17 cellular contexts compared by ENCODE assay signal in genomic region chr6:53055873-53056272, GRCh38.
"Had no signal": no experiment of that assay in that cellular context is flagged by ENCODE, and none has a peak within 500 bp of the region (broad histone marks: within the 10 kb centered on the region; RNA-seq: fewer than 3 reads in every experiment).

No MANE protein-coding gene starts in this region.

- H3K4me3 Mint-ChIP-seq: activated CD4-positive, alpha-beta memory T cell treated with anti-CD3 and anti-CD28 coated beads, Interleukin-2, amount 10 ng/mL, durations not matched to agents 7 days and 5 days; activated T-cell treated with anti-CD3 and anti-CD28 coated beads, Interleukin-2, amount 50 U/mL, for 4 hours; immature natural killer cell; stimulated activated effector memory CD8-positive, alpha-beta T cell treated with anti-CD3 and anti-CD28 coated beads, Interleukin-12 subunit alpha, Interleukin-12 subunit beta, amount 100 ng/mL, for 72 hours; WTC11 had no signal

- H3K27ac ChIP-seq: colonic mucosa, foreskin keratinocyte, lower lobe of right lung, parathyroid adenoma, vagina had no signal

- H3K9me3 ChIP-seq: colonic mucosa, vagina had no signal

- H3K27me3 ChIP-seq: colonic mucosa, foreskin keratinocyte, vagina had no signal

- DNase-seq: activated CD4-positive, alpha-beta memory T cell treated with anti-CD3 and anti-CD28 coated beads, Interleukin-2, amount 10 ng/mL, durations not matched to agents 7 days and 5 days; activated CD4-positive, alpha-beta T cell treated with anti-CD3 and anti-CD28 coated beads for 4 hours; activated effector memory CD4-positive, alpha-beta T cell treated with Interleukin-2 at 50 U/mL for 16 hours; activated naive CD4-positive, alpha-beta T cell treated with anti-CD3 and anti-CD28 coated beads, Interleukin-2, amount 50 U/mL, for 16 hours; activated T-cell treated with anti-CD3 and anti-CD28 coated beads, Interleukin-2, amount 50 U/mL, for 4 hours; central memory CD4-positive, alpha-beta T cell; colonic mucosa; foreskin keratinocyte; glutamatergic neuron; immature natural killer cell; lower lobe of right lung; midbrain; T-helper 1 cell had no signal

- H3K9me3 Mint-ChIP-seq: activated CD4-positive, alpha-beta memory T cell treated with anti-CD3 and anti-CD28 coated beads, Interleukin-2, amount 10 ng/mL, durations not matched to agents 7 days and 5 days; activated T-cell treated with anti-CD3 and anti-CD28 coated beads, Interleukin-2, amount 50 U/mL, for 4 hours; immature natural killer cell; stimulated activated effector memory CD8-positive, alpha-beta T cell treated with anti-CD3 and anti-CD28 coated beads, Interleukin-12 subunit alpha, Interleukin-12 subunit beta, amount 100 ng/mL, for 72 hours had no signal

- H3K27ac Mint-ChIP-seq: activated CD4-positive, alpha-beta memory T cell treated with anti-CD3 and anti-CD28 coated beads, Interleukin-2, amount 10 ng/mL, durations not matched to agents 7 days and 5 days; immature natural killer cell; stimulated activated effector memory CD8-positive, alpha-beta T cell treated with anti-CD3 and anti-CD28 coated beads, Interleukin-12 subunit alpha, Interleukin-12 subunit beta, amount 100 ng/mL, for 72 hours; WTC11 had no signal

- ATAC-seq: activated T-cell treated with anti-CD3 and anti-CD28 coated beads, Interleukin-2, amount 50 U/mL, for 4 hours; foreskin keratinocyte; stimulated activated effector memory CD8-positive, alpha-beta T cell treated with anti-CD3 and anti-CD28 coated beads, Interleukin-12 subunit alpha, Interleukin-12 subunit beta, amount 100 ng/mL, for 72 hours; WTC11 had no signal

- H3K36me3 ChIP-seq: colonic mucosa, lower lobe of right lung had no signal

- H3K36me3 Mint-ChIP-seq: stimulated activated effector memory CD8-positive, alpha-beta T cell treated with anti-CD3 and anti-CD28 coated beads, Interleukin-12 subunit alpha, Interleukin-12 subunit beta, amount 100 ng/mL, for 72 hours had no signal

- H3K27me3 Mint-ChIP-seq: activated CD4-positive, alpha-beta memory T cell treated with anti-CD3 and anti-CD28 coated beads, Interleukin-2, amount 10 ng/mL, durations not matched to agents 7 days and 5 days had no signal

- H3K4me3 ChIP-seq: colonic mucosa, lower lobe of right lung, vagina had no signal
